Comparison of ENCODE assay signal across 7 cellular contexts in the genomic region with DNA sequence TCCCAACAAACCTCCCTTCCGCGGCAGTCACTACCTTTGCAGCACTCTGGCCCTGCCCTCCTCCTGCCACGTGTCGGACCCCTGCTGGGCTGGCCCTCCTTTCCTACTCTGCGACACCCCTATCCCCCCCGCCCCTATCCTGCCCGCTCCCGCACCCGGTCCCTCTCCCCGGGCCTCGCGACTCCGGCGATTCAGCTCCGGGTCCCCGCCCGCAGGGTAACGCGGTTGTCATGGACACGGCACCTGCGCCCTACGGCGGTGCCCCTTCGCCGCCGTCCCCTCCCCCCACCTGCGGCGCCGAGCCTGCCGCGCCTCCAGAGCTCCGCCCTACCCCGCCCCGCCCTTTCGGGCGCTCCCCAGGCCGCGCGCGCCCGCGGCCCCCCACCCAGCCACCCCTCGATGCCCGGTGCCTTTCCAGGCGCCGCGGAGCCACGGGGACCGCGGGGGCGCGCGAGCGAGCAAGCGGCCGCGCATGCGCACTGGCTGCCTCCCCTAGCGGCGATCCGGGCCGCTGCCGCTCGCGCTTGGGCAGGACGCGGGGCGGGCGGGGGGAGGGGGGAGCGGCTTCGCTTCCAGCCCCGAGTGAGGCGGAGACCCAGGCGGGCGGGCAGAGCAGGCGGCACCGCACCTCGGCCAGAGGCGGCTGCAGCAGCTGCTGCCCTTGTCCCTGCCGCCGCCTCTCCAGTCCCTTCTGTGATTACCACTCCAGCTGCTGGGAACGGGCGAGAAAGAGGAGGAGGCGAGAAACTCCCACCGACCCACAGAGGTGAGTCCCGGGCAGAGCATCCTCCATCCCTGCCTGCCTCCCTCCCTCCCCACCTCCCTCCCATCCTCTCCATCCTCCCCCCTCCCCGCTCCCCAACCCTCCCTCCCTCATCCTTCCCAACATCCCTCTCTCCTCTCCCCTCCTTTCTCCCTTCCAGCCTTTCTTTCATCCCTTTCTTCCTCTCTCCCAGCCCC. TPM values are rescaled to one million over a fixed set of nuclear protein-coding genes. Genes with fewer than 3 reads are reported as not detected.
DNase-seq lines count a peak whose midpoint lies in the region; ATAC-seq and TF ChIP-seq lines count a peak whose summit lies in the region.

A gene (plus strand): TSS at position 610 of the 960 bp plus-strand sequence.

- H3K36me3 ChIP-seq in stomach (no peaks in the 10 kb centered on the region), SJCRH30 (no peaks in the 10 kb centered on the region)

- peak; percentile 88 for ATAC-seq in HG02981 (IDR thresholded peaks at IDR 0.05; ENCODE audit: unreplicated experiment)

- no peak for TF ChIP-seq EP300 in stomach (IDR thresholded peaks at IDR 0.05)

- no peaks in the 10 kb centered on the region for H3K9me3 ChIP-seq in stomach
- H3K9me3 ChIP-seq in SJCRH30 (replicated peaks), result no peaks in the 10 kb centered on the region

- H3K27me3 ChIP-seq in stomach (peaks cover 0 to 39% (median 17%) of the 10 kb centered on the region in 3 donors), SJCRH30 (no peaks in the 10 kb centered on the region; the same call in 1 of the 2 replicates)

- TF ChIP-seq CTCF in GM12874 (IDR thresholded peaks at IDR 0.05; ENCODE audit: insufficient read depth, low read depth, low read length) (peak; percentile 50), stomach (IDR thresholded peaks at IDR 0.05) (peak in 3 of 7 experiments; percentile 9 to 24 (median 19))

- TF ChIP-seq POLR2A in stomach (IDR thresholded peaks at IDR 0.05), result no peak

- peak; percentile 95 for DNase-seq in NCI-H69 (lab: John Stamatoyannopoulos, UW)
- DNase-seq in cerebellar cortex (ENCODE audit: low spot score), result peak; percentile 79
- peak; percentile 92 for DNase-seq in left kidney (ENCODE audit: low read depth, low spot score)
- peak; percentile 50 for DNase-seq in stomach
- DNase-seq in SJCRH30, result no peak

- H3K4me1 ChIP-seq in stomach (peaks cover 9 to 15% (median 12%) of the 10 kb centered on the region in 4 donors), SJCRH30 (no peaks in the 10 kb centered on the region)

- peak within 1 kb of the TSS; percentile 47 to 72 (median 56) for H3K4me3 ChIP-seq in stomach
- H3K4me3 ChIP-seq in SJCRH30, result no peak within 1 kb of the TSS

- WGBS in stomach, 5 donors, result 1 to 14% (median 3%) methylated on average over 21 to 87 of the region's 87 CpGs

- no peak within 1 kb of the TSS for H3K27ac ChIP-seq in stomach
- no peak within 1 kb of the TSS for H3K27ac ChIP-seq in SJCRH30

- intact Hi-C loops in stomach (cut with DNase I; ENCODE audit: low total_unique reads), result no loop called here

RNA-seq across cellular contexts. Expression of the gene that starts here (rescaled TPM):
- 1 to 10 TPM in 1 of 5 donors, under 1 TPM in 1, not detected in 3; 0.58 to 5.7 TPM for total RNA-seq in stomach
- under 1 TPM in 2 of 3 donors, not detected in 1; 0.28 to 0.31 TPM for polyA plus RNA-seq in stomach
- not detected in 2 replicates for total RNA-seq in SJCRH30 (2014; rRNA removed; shearing (Covaris generic))

Comparison
In these comparisons a context has a peak if more than half of its experiments do, and no peak if none do; other contexts are left out.
1. DNase-seq: peak in NCI-H69 (single experiment), cerebellar cortex (single experiment), left kidney (single experiment) and stomach (single experiment); none in SJCRH30 (0 of 2).